ENCODE assay signal across 20 cellular contexts in the genomic region with DNA sequence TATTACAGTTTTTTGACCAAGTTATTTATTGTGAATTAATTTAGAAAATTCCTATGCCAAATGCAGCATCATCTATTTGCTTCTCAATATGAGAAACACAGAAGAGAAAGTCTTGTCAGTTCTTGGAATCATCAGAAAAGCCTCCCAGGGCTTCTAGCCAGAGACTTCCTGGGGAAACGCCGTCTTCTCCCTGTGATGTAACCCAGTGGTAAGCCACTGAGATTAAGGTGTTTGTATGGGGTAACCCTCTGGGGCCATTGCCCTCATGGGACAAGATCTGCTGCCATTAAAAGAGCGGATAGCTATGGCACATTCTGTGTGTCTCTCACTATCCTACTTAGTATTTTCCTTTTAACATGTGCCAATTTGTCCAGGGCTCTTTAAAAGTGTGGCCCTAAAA. TPM values are rescaled to one million over a fixed set of nuclear protein-coding genes. Genes with fewer than 3 reads are reported as not detected.
DNase-seq lines count a peak whose midpoint lies in the region; ATAC-seq, FAIRE-seq and TF ChIP-seq lines count a peak whose summit lies in the region.
"Had no signal": no experiment of that assay in that cellular context is flagged by ENCODE, and none has a peak within 500 bp of the region (broad histone marks: within the 10 kb centered on the region; RNA-seq: fewer than 3 reads in every experiment).

No MANE protein-coding gene starts in this region.

- RAD21 ChIA-PET in GM12878 (lab: Charles Lee; ENCODE audit: unreplicated experiment) = no interaction called here

- H3K4me1 ChIP-seq in BLaER1 treated with 17β-estradiol and CSF1 and Interleukin-3, amounts not matched to agents 10 nM and 100 nM = peaks cover 11 to 23% (median 17%) of the 10 kb centered on the region in 10 experiments; a peak in 16 of 20 replicates
- H3K4me1 ChIP-seq in KMS-11 (ENCODE audit: low read depth, poor library complexity, severe bottlenecking) (peaks cover 35% of the 10 kb centered on the region), PC-9 (replicated peaks; ENCODE audit: insufficient read depth) (peaks cover 32% of the 10 kb centered on the region), GM12878 (ENCODE audit: control insufficient read depth, insufficient read depth, low read length) (no peaks in the 10 kb centered on the region)

- H3K4me3 ChIP-seq in BLaER1 treated with 17β-estradiol and CSF1 and Interleukin-3, amounts not matched to agents 10 nM and 100 nM = no peak overlapping the region
- H3K4me3 ChIP-seq in KMS-11 (IDR thresholded peaks at IDR 0.05; ENCODE audit: insufficient read depth, low read depth, low read length) (no peak overlapping the region), PC-9 (no peak overlapping the region), GM12878 (no peak overlapping the region)

- peaks cover 16% of the 10 kb centered on the region for H3K4me1 Mint-ChIP-seq in HFFc6 (ENCODE audit: low read depth)

- TF ChIP-seq POLR2A in GM12878 (IDR thresholded peaks at IDR 0.05; ENCODE audit: low read depth, low read length) = no peak

- peaks cover 27% of the 10 kb centered on the region for H3F3A ChIP-seq in PC-9 (ENCODE audit: insufficient read depth, low read depth)

- SMC1A ChIA-PET in GM12878 (lab: Charles Lee; ENCODE audit: uncharacterized antibody, unreplicated experiment) = interaction anchor here (1.0 to 1.7 kb wide), 2 partner anchors 10 to 13 kb away, joined by 3 to 7 read pairs; no protein-coding TSS in a partner anchor

- H3K9me3 ChIP-seq in BLaER1 treated with 17β-estradiol and CSF1 and Interleukin-3, amounts not matched to agents 10 nM and 100 nM (replicated peaks in 1 of 11) = peaks cover 0 to 6% (median 0%) of the 10 kb centered on the region in 11 experiments; a peak in 1 of 22 replicates
- H3K9me3 ChIP-seq in PC-9 (ENCODE audit: insufficient read depth, low read depth) = no peaks in the 10 kb centered on the region
- H3K9me3 ChIP-seq in GM12878 (replicated peaks; ENCODE audit: control insufficient read depth, insufficient read depth, low read length) = no peaks in the 10 kb centered on the region

- H3K4me3 Mint-ChIP-seq in HFFc6 = no peak overlapping the region
- H3K4me3 Mint-ChIP-seq: CD4-positive, CD25-positive, alpha-beta regulatory T cell had no signal

- POLR2A ChIA-PET in PC-9 (lab: Charles Lee; ENCODE audit: unreplicated experiment) (interaction anchor here (0.5 to 0.6 kb wide), 2 partner anchors 13 to 16 kb away, joined by 3 to 4 read pairs; no protein-coding TSS in a partner anchor), GM12878 (lab: Charles Lee) (no interaction called here)

- in situ Hi-C loops in GM12878 (cut with MboI) = no loop called here

- BruUV-seq in PC-9 (replicated peaks; lab: Mats Ljungman, UMichigan) = no TSS peak
- no TSS peak for BruUV-seq in GM12878 (replicated peaks; lab: Mats Ljungman, UMichigan)

- H4K20me1 ChIP-seq in BLaER1 treated with 17β-estradiol and CSF1 and Interleukin-3, amounts not matched to agents 10 nM and 100 nM = no peaks in the 10 kb centered on the region
- H4K20me1 ChIP-seq in KMS-11 (ENCODE audit: insufficient read depth) (no peaks in the 10 kb centered on the region), PC-9 (ENCODE audit: insufficient read depth) (no peaks in the 10 kb centered on the region), GM12878 (ENCODE audit: control insufficient read depth, insufficient read depth) (no peaks in the 10 kb centered on the region)

- no peaks in the 10 kb centered on the region for H3K27me3 ChIP-seq in BLaER1 treated with 17β-estradiol and CSF1 and Interleukin-3, amounts not matched to agents 10 nM and 100 nM
- H3K27me3 ChIP-seq in KMS-11 (ENCODE audit: insufficient read depth, low read depth) = no peaks in the 10 kb centered on the region
- no peaks in the 10 kb centered on the region for H3K27me3 ChIP-seq in PC-9 (ENCODE audit: insufficient read depth, low read depth)
- no peaks in the 10 kb centered on the region for H3K27me3 ChIP-seq in GM12878 (replicated peaks in 1 of 2; ENCODE audit: control insufficient read depth in 2 of 2, insufficient read depth in 2 of 2, low read length in 1 of 2)

- H2AFZ ChIP-seq in KMS-11 (ENCODE audit: low read depth) (no peak overlapping the region), PC-9 (no peak overlapping the region), GM12878 (ENCODE audit: control insufficient read depth, low read depth, low read length) (no peak overlapping the region)

- peak; percentile 49 for ATAC-seq in GM12878
- no peak for ATAC-seq in activated CD4-positive, CD25-positive, alpha-beta regulatory T cell treated with anti-CD3 and anti-CD28 coated beads, Interleukin-2, amount 50 U/mL, for 24 hours
- ATAC-seq in GM19023 (IDR thresholded peaks at IDR 0.05; ENCODE audit: unreplicated experiment) = no peak
- ATAC-seq: Panc1 had no signal

- H3K36me3 ChIP-seq in BLaER1 treated with 17β-estradiol and CSF1 and Interleukin-3, amounts not matched to agents 10 nM and 100 nM = no peaks in the 10 kb centered on the region
- H3K36me3 ChIP-seq in KMS-11 (ENCODE audit: insufficient read depth) (no peaks in the 10 kb centered on the region), PC-9 (ENCODE audit: low read depth) (no peaks in the 10 kb centered on the region), GM12878 (ENCODE audit: control insufficient read depth in 2 of 2, insufficient read depth in 2 of 2, low read length in 1 of 2) (no peaks in the 10 kb centered on the region)

- 20% methylated on average over 3 of the region's 3 CpGs for WGBS in GM12878 (ENCODE audit: insufficient coverage, insufficient replicate concordance, low lambda C conversion rate, missing lambda C conversion rate)

- no peaks in the 10 kb centered on the region for H3K79me2 ChIP-seq in KMS-11 (ENCODE audit: insufficient read depth, low read depth)
- H3K79me2 ChIP-seq in PC-9 (ENCODE audit: low read depth) = no peaks in the 10 kb centered on the region
- H3K79me2 ChIP-seq in GM12878 (ENCODE audit: control insufficient read depth, insufficient read depth, low read length) = no peaks in the 10 kb centered on the region

- no peak overlapping the region for H3K27ac Mint-ChIP-seq in HFFc6
- H3K27ac Mint-ChIP-seq: CD4-positive, CD25-positive, alpha-beta regulatory T cell had no signal

- no peak for FAIRE-seq in GM12878 (lab: Jason Lieb, UNC)
- FAIRE-seq: G401.6 had no signal

- intact Hi-C loops in PC-9 (cut with micrococcal nuclease; ENCODE audit: unreplicated experiment) (no loop called here), GM12878 (cut with micrococcal nuclease; ENCODE audit: unreplicated experiment) (no loop called here)

- no peaks in the 10 kb centered on the region for H3K9me2 ChIP-seq in PC-9 (ENCODE audit: insufficient read depth)

- TF ChIP-seq CTCF in KMS-11 (conservative IDR thresholded peaks at IDR 0.05; ENCODE audit: low read depth, low read length) (no peak), PC-9 (conservative IDR thresholded peaks at IDR 0.05) (no peak), GM12878 (IDR thresholded peaks at IDR 0.05 in 2 of 3, conservative IDR thresholded peaks at IDR 0.05 in 1 of 3; ENCODE audit: control insufficient read depth in 2 of 3, extremely low read depth in 1 of 3, insufficient read depth in 1 of 3, low read depth in 3 of 3, low read length in 3 of 3) (no peak), HFFc6 (IDR thresholded peaks at IDR 0.05) (no peak)

- DNase-seq in PC-9 (no peak), GM12878 (ENCODE audit: low read depth, low spot score) (no peak), HFFc6 (no peak), superior temporal gyrus (ENCODE audit: extremely low spot score) (no peak)
- DNase-seq: AML-193; CD4-positive, CD25-positive, alpha-beta regulatory T cell; DMS79; Kasumi-1; NCI-H1092 treated with DMSO at 0.1 percent for 48 hours; NCI-H1694; NCI-H69; NK-92 treated with Interleukin-12 subunit alpha and Interleukin-12 subunit beta, amount 100 ng/mL, for 24 hours; SHP77 treated with DMSO at 0.1 percent for 48 hours; SW 1271 had no signal

- H3K36me3 Mint-ChIP-seq in HFFc6 (ENCODE audit: low read depth) = no peaks in the 10 kb centered on the region
- H3K36me3 Mint-ChIP-seq: CD4-positive, CD25-positive, alpha-beta regulatory T cell had no signal

- CTCF ChIA-PET in PC-9 (lab: Charles Lee) = interaction anchor here (0.7 to 1.6 kb wide), 2 partner anchors 16 to 68 kb away, joined by 3 to 4 read pairs; no protein-coding TSS in a partner anchor
- CTCF ChIA-PET in GM12878 (lab: Yijun Ruan, JAX) = interaction anchor here (1.5 to 2.7 kb wide), 2 partner anchors 9 to 13 kb away, joined by 8 read pairs; no protein-coding TSS in a partner anchor

- no peak for TF ChIP-seq EP300 in GM12878 (IDR thresholded peaks at IDR 0.05; ENCODE audit: borderline replicate concordance in 1 of 2, control insufficient read depth in 1 of 2, low read depth in 2 of 2, low read length in 2 of 2)

- H3K9ac ChIP-seq in BLaER1 treated with 17β-estradiol and CSF1 and Interleukin-3, amounts not matched to agents 10 nM and 100 nM = no peak overlapping the region
- H3K9ac ChIP-seq in KMS-11 (no peak overlapping the region), GM12878 (ENCODE audit: control insufficient read depth, insufficient read depth, low read length) (no peak overlapping the region)

- TF ChIP-seq RAD21 in GM12878 (IDR thresholded peaks at IDR 0.05; ENCODE audit: insufficient read depth, low read depth, low read length) = no peak

- no peak overlapping the region for H3K27ac ChIP-seq in BLaER1 treated with 17β-estradiol and CSF1 and Interleukin-3, amounts not matched to agents 10 nM and 100 nM
- H3K27ac ChIP-seq in KMS-11 (peak overlapping the region; percentile 13; the same call in 1 of the 2 replicates), PC-9 (peak overlapping the region; percentile 96), GM12878 (ENCODE audit: control insufficient read depth, insufficient read depth) (no peak overlapping the region)

- H3K27me3 Mint-ChIP-seq in HFFc6 (ENCODE audit: insufficient read depth) = peaks cover 13% of the 10 kb centered on the region

- no peaks in the 10 kb centered on the region for H3K9me3 Mint-ChIP-seq in HFFc6

- H3K4me2 ChIP-seq in BLaER1 treated with 17β-estradiol and CSF1 and Interleukin-3, amounts not matched to agents 10 nM and 100 nM = peak overlapping the region in 10 of 11 experiments; percentile 12 to 58 (median 42); a peak in 12 of 22 replicates
- H3K4me2 ChIP-seq in KMS-11 (peak overlapping the region; percentile 33; the same call in 1 of the 2 replicates), PC-9 (peak overlapping the region; percentile 70; the same call in 1 of the 2 replicates), GM12878 (ENCODE audit: control insufficient read depth, insufficient read depth) (no peak overlapping the region)

RNA-seq across cellular contexts. Expression of a gene that starts 28.0 kb away (rescaled TPM):
- total RNA-seq in PC-9 (2021) (4.3 and 4.6 TPM in 2 replicates), GM12878 (2014; rRNA removed) (0.98 and 1.3 TPM in 2 replicates), GM12878 (2014; rRNA removed; fragmentation: Illumina TruSeq; extraction: Trizol) (1.6 TPM in 2 replicates), GM12878 (2021) (1.4 and 1.7 TPM in 2 replicates)
- total RNA-seq in GM12878 (2013; cell fraction: nucleolus; rRNA removed) = 1.8 and 2.9 TPM in 2 replicates
- polyA plus RNA-seq in GM12878 (2011; ENCODE audit: low read depth) = 0.18 TPM
- polyA plus RNA-seq in GM12878 (2011; rRNA removed) (9.2 and 15.1 TPM in 2 replicates), GM12878 (2014; fragmentation: Illumina TruSeq; extraction: Trizol) (2.4 and 3.5 TPM in 2 replicates), GM12878 (2014; fragmentation: Nextera tagmentation; extraction: Ambion mirVana) (under 1 TPM; 0.53 to 0.62 TPM), GM12878 (2014; rRNA removed) (1.2 and 2.5 TPM in 2 replicates), GM12878 (2016; fragmentation: Nextera tagmentation; extraction: Ambion mirVana) (1 to 10 TPM; 1.6 TPM)
- polyA plus RNA-seq in GM12878 (2011; cell fraction: cytosol; rRNA removed) = 4.4 and 6.0 TPM in 2 replicates
- 4.7 and 5.0 TPM in 2 replicates for polyA plus RNA-seq in GM12878 (2011; cell fraction: nucleus; rRNA removed)
- 0.32 and 0.37 TPM in 2 replicates for polyA plus RNA-seq in GM12878 (2012)
- polyA minus RNA-seq in GM12878 (2011; rRNA and poly(A)+ RNA removed) = 3.4 and 4.3 TPM in 2 replicates
- 3.2 and 4.4 TPM in 2 replicates for polyA minus RNA-seq in GM12878 (2011; cell fraction: cytosol; rRNA and poly(A)+ RNA removed)
- polyA minus RNA-seq in GM12878 (2011; cell fraction: nucleus; rRNA and poly(A)+ RNA removed) = 3.1 and 6.1 TPM in 2 replicates
- total RNA-seq in HFFc6 (2021; fragmentation: NEBNext Ultra II Directional; extraction: Animal tissue kit (Norgen Biotek cat#: 25700)) = under 1 TPM; 0.13 to 0.50 (median 0.22) TPM
- total RNA-seq: CD4-positive, CD25-positive, alpha-beta regulatory T cell had no signal

RNA-seq across cellular contexts. Expression of a gene that starts 48.4 kb away (rescaled TPM):
- total RNA-seq in PC-9 (2021) (39.6 and 40.9 TPM in 2 replicates), GM12878 (2014; rRNA removed) (18.9 and 24.0 TPM in 2 replicates), GM12878 (2014; rRNA removed; fragmentation: Illumina TruSeq; extraction: Trizol) (19.9 and 21.1 TPM in 2 replicates), GM12878 (2021) (22.9 and 25.5 TPM in 2 replicates)
- total RNA-seq in GM12878 (2013; cell fraction: nucleolus; rRNA removed) = 177 TPM in 2 replicates
- polyA plus RNA-seq in GM12878 (2011; ENCODE audit: low read depth) = 8.6 TPM
- polyA plus RNA-seq in GM12878 (2011; rRNA removed) (38.3 and 45.2 TPM in 2 replicates), GM12878 (2014; fragmentation: Illumina TruSeq; extraction: Trizol) (17.4 and 21.1 TPM in 2 replicates), GM12878 (2014; fragmentation: Nextera tagmentation; extraction: Ambion mirVana) (10 to 100 TPM; 10.1 to 11.0 TPM), GM12878 (2014; rRNA removed) (15.8 and 19.0 TPM in 2 replicates), GM12878 (2016; fragmentation: Nextera tagmentation; extraction: Ambion mirVana) (10 to 100 TPM; 20.6 to 24.4 TPM)
- 52.8 and 53.1 TPM in 2 replicates for polyA plus RNA-seq in GM12878 (2011; cell fraction: cytosol; rRNA removed)
- polyA plus RNA-seq in GM12878 (2011; cell fraction: nucleus; rRNA removed) = 114 and 152 TPM in 2 replicates
- polyA plus RNA-seq in GM12878 (2012) = 12.9 and 20.2 TPM in 2 replicates
- 106 and 135 TPM in 2 replicates for polyA minus RNA-seq in GM12878 (2011; rRNA and poly(A)+ RNA removed)
- 26.2 and 31.5 TPM in 2 replicates for polyA minus RNA-seq in GM12878 (2011; cell fraction: cytosol; rRNA and poly(A)+ RNA removed)
- 98.8 and 143 TPM in 2 replicates for polyA minus RNA-seq in GM12878 (2011; cell fraction: nucleus; rRNA and poly(A)+ RNA removed)
- total RNA-seq in HFFc6 (2021; fragmentation: NEBNext Ultra II Directional; extraction: Animal tissue kit (Norgen Biotek cat#: 25700)) = 10 to 100 TPM; 25.4 to 46.2 (median 34.3) TPM

RNA-seq across cellular contexts. Expression of a gene that starts 54.6 kb away (rescaled TPM):
- 44.4 and 54.7 TPM in 2 replicates for total RNA-seq in PC-9 (2021)
- 0.17 and 0.71 TPM in 2 replicates for total RNA-seq in GM12878 (2013; cell fraction: nucleolus; rRNA removed)
- total RNA-seq in GM12878 (2014; rRNA removed) = 2.0 and 2.9 TPM in 2 replicates
- total RNA-seq in GM12878 (2014; rRNA removed; fragmentation: Illumina TruSeq; extraction: Trizol) = 5.4 and 6.5 TPM in 2 replicates
- total RNA-seq in GM12878 (2021) = 4.5 and 5.7 TPM in 2 replicates
- 0.12 TPM for polyA plus RNA-seq in GM12878 (2011; ENCODE audit: low read depth)
- 0.37 and 0.50 TPM in 2 replicates for polyA plus RNA-seq in GM12878 (2011; rRNA removed)
- polyA plus RNA-seq in GM12878 (2011; cell fraction: cytosol; rRNA removed) = 0.15 and 0.16 TPM in 2 replicates
- 0.48 and 0.58 TPM in 2 replicates for polyA plus RNA-seq in GM12878 (2011; cell fraction: nucleus; rRNA removed)
- polyA plus RNA-seq in GM12878 (2012) = 0.15 and 0.51 TPM in 2 replicates
- polyA plus RNA-seq in GM12878 (2014; fragmentation: Illumina TruSeq; extraction: Trizol) = 5.8 and 11.7 TPM in 2 replicates
- 1 to 10 TPM; 4.4 to 5.1 TPM for polyA plus RNA-seq in GM12878 (2014; fragmentation: Nextera tagmentation; extraction: Ambion mirVana)
- 2.2 and 3.3 TPM in 2 replicates for polyA plus RNA-seq in GM12878 (2014; rRNA removed)
- 1 to 10 TPM; 6.2 to 6.3 TPM for polyA plus RNA-seq in GM12878 (2016; fragmentation: Nextera tagmentation; extraction: Ambion mirVana)
- 0.29 and 0.31 TPM in 2 replicates for polyA minus RNA-seq in GM12878 (2011; rRNA and poly(A)+ RNA removed)
- polyA minus RNA-seq in GM12878 (2011; cell fraction: cytosol; rRNA and poly(A)+ RNA removed) = 0.27 and 0.31 TPM in 2 replicates
- 0.36 and 0.38 TPM in 2 replicates for polyA minus RNA-seq in GM12878 (2011; cell fraction: nucleus; rRNA and poly(A)+ RNA removed)
- 1 to 10 TPM in 2 of 6 experiments, under 1 TPM in 4; 0.46 to 1.6 (median 0.54) TPM for total RNA-seq in HFFc6 (2021; fragmentation: NEBNext Ultra II Directional; extraction: Animal tissue kit (Norgen Biotek cat#: 25700))
- total RNA-seq: CD4-positive, CD25-positive, alpha-beta regulatory T cell had no signal

Comparison
In these comparisons a context has a peak if more than half of its experiments do, and no peak if none do; other contexts are left out.
1. H3K27ac ChIP-seq: peak in KMS-11 (single experiment) and PC-9 (single experiment); none in BLaER1 treated with 17β-estradiol and CSF1 and Interleukin-3, amounts not matched to agents 10 nM and 100 nM (0 of 11) and GM12878 (single experiment).